ENCODE assay signal across 23 cellular contexts in the genomic region with DNA sequence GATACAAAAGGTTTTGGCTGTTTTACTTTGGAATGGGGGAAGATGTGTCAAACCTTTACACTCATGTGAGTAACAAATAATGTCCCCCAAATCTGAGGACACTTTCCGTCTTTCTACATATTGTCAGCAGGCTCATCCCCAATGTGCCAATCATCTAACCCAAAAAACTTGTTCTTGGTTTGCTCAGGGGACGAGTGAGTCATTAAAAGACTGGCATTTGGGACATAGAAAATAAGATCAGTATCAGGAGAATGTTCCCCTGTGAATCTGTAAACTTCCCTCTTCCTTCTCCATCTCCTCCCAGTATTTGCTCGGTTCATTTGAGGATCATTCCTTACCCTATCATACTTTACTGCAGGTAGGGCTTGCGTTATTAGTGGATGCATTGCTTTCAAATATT.
DNase-seq lines count a peak whose midpoint lies in the region; ATAC-seq and TF ChIP-seq lines count a peak whose summit lies in the region.
"Had no signal": no experiment of that assay in that cellular context is flagged by ENCODE, and none has a peak within 500 bp of the region (broad histone marks: within the 10 kb centered on the region; RNA-seq: fewer than 3 reads in every experiment).

No MANE protein-coding gene starts in this region.

- TF ChIP-seq RAD21 in IMR-90 (IDR thresholded peaks at IDR 0.05; ENCODE audit: low read length): no peak

- peak overlapping the region; percentile 36; the same call in 1 of the 3 replicates for H2BK15ac ChIP-seq in IMR-90 (ENCODE audit: low read depth, low read length)

- no peak for TF ChIP-seq POLR2A in IMR-90 (IDR thresholded peaks at IDR 0.05; ENCODE audit: low read depth, low read length)

- no peak overlapping the region for H3K4me2 ChIP-seq in IMR-90 (ENCODE audit: low read depth, low read length)
- 0 out of 2 replicates have a peak overlapping the region, but pooled peaks have one; percentile 16 for H3K4me2 ChIP-seq in PC-3 (ENCODE audit: low read length)
- H3K4me2 ChIP-seq: BLaER1 had no signal

- no peaks in the 10 kb centered on the region for H3K36me3 ChIP-seq in IMR-90 (ENCODE audit: control insufficient read depth, insufficient read depth, low read length)
- H3K36me3 ChIP-seq in PC-3 (ENCODE audit: low read depth, low read length): no peaks in the 10 kb centered on the region
- H3K36me3 ChIP-seq: BE2C, BLaER1 had no signal

- H4K20me1 ChIP-seq in IMR-90 (ENCODE audit: insufficient read depth, low read length) (no peaks in the 10 kb centered on the region), PC-3 (ENCODE audit: low read length) (no peaks in the 10 kb centered on the region)
- H4K20me1 ChIP-seq: BLaER1 had no signal

- no peak overlapping the region for H4K5ac ChIP-seq in IMR-90 (ENCODE audit: low read depth, low read length)

- H3K27me3 ChIP-seq in IMR-90 (ENCODE audit: control insufficient read depth, insufficient read depth, low read length): no peaks in the 10 kb centered on the region
- H3K27me3 ChIP-seq in PC-3 (ENCODE audit: low read length): no peaks in the 10 kb centered on the region
- H3K27me3 ChIP-seq: BE2C, BLaER1 had no signal

- H2AFZ ChIP-seq in IMR-90 (replicated peaks; ENCODE audit: low read length, poor library complexity) (no peak overlapping the region), PC-3 (ENCODE audit: low read length) (no peak overlapping the region)

- no peak for DNase-seq in IMR-90
- peak; percentile 61 for DNase-seq in PC-3
- no peak for DNase-seq in NCI-H1105 (lab: John Stamatoyannopoulos, UW)
- no peak for DNase-seq in nucleus accumbens (lab: John Stamatoyannopoulos, UW)
- no peak for DNase-seq in NCI-H2171 (lab: John Stamatoyannopoulos, UW)
- DNase-seq: 8988T; ACHN; BE2C; C1 segment of cervical spinal cord; CD4-positive, alpha-beta memory T cell; CD4-positive, CD25-positive, alpha-beta regulatory T cell; CD8-positive, alpha-beta memory T cell; COR-L47; DMS 273 treated with DMSO at 0.1 percent for 48 hours; DMS153; DMS53; DMS79; DND-41; EL; GDM1 had no signal

- H2BK120ac ChIP-seq in IMR-90 (ENCODE audit: low read depth, low read length): no peak overlapping the region

- no peak overlapping the region for H3K23ac ChIP-seq in IMR-90 (ENCODE audit: low read depth, low read length)

- WGBS in IMR-90 (ENCODE audit: extremely low coverage in 2 of 2, insufficient read length in 1 of 2), 2 experiments: no CpG with 5 or more reads among the region's 4 CpGs

- no peak overlapping the region for H3K56ac ChIP-seq in IMR-90 (ENCODE audit: extremely low read depth, insufficient read depth, low read length)

- H3K18ac ChIP-seq in IMR-90 (ENCODE audit: low read depth, low read length): no peak overlapping the region

- CTCF ChIA-PET in IMR-90 (lab: Yijun Ruan, JAX): no interaction called here
- CTCF ChIA-PET in PC-3 (lab: Charles Lee): no interaction called here

- no peaks in the 10 kb centered on the region for H3K9me3 ChIP-seq in IMR-90 (ENCODE audit: control insufficient read depth, insufficient read depth, low read length)
- no peaks in the 10 kb centered on the region for H3K9me3 ChIP-seq in PC-3 (ENCODE audit: low read length)
- H3K9me3 ChIP-seq: BE2C had no signal

- no peak overlapping the region for H3K4ac ChIP-seq in IMR-90 (ENCODE audit: low read depth, low read length)

- intact Hi-C loops in IMR-90 (cut with micrococcal nuclease): no loop called here
- intact Hi-C loops in PC-3 (cut with micrococcal nuclease): no loop called here

- H3K79me2 ChIP-seq in PC-3 (ENCODE audit: low read length): no peaks in the 10 kb centered on the region

- no peak overlapping the region for H3K27ac ChIP-seq in IMR-90 (ENCODE audit: insufficient read depth, low read length)
- H3K27ac ChIP-seq in PC-3 (ENCODE audit: low read length): no peak overlapping the region
- H3K27ac ChIP-seq in VCaP: peak overlapping the region; percentile 18
- H3K27ac ChIP-seq: BLaER1 had no signal

- in situ Hi-C loops in IMR-90 (cut with MboI; ENCODE audit: low sequenced_read_pairs): no loop called here

- TF ChIP-seq CTCF in IMR-90 (conservative IDR thresholded peaks at IDR 0.05; ENCODE audit: low read depth, low read length): no peak
- no peak for TF ChIP-seq CTCF in PC-3 (conservative IDR thresholded peaks at IDR 0.05; ENCODE audit: low read depth, low read length)
- no peak for TF ChIP-seq CTCF in VCaP (conservative IDR thresholded peaks at IDR 0.05)

- no peak overlapping the region for H2AK5ac ChIP-seq in IMR-90 (ENCODE audit: low read depth, low read length)

- H3K9ac ChIP-seq in IMR-90 (ENCODE audit: low read depth, low read length): no peak overlapping the region
- H3K9ac ChIP-seq in PC-3 (ENCODE audit: low read length): no peak overlapping the region
- H3K9ac ChIP-seq: BLaER1 had no signal

- H4K91ac ChIP-seq in IMR-90 (ENCODE audit: insufficient read depth, low read depth, low read length): no peak overlapping the region

- no peak overlapping the region for H3K14ac ChIP-seq in IMR-90 (replicated peaks; ENCODE audit: low read depth, low read length)

- H3K9me2 ChIP-seq in PC-3 (replicated peaks; ENCODE audit: low read length): no peaks in the 10 kb centered on the region

- dilution Hi-C loops in IMR-90 (cut with HindIII; ENCODE audit: low sequenced_read_pairs, unreplicated experiment): no loop called here

- no peaks in the 10 kb centered on the region for H3F3A ChIP-seq in PC-3 (ENCODE audit: low read length, unreplicated experiment)

- no peak overlapping the region for H3K4me3 ChIP-seq in IMR-90 (ENCODE audit: insufficient read depth, low read depth, low read length)
- no peak overlapping the region for H3K4me3 ChIP-seq in PC-3 (ENCODE audit: low read length)
- H3K4me3 ChIP-seq: BLaER1, GM12878 had no signal

- no peak overlapping the region for H2BK5ac ChIP-seq in IMR-90 (ENCODE audit: low read depth, low read length, poor library complexity, severe bottlenecking)

- no peak overlapping the region for H2BK20ac ChIP-seq in IMR-90 (ENCODE audit: low read depth, low read length)

- no peak overlapping the region for H2AK9ac ChIP-seq in IMR-90 (replicated peaks; ENCODE audit: low read depth, low read length, poor library complexity)

- H3K4me1 ChIP-seq in IMR-90 (ENCODE audit: control insufficient read depth, insufficient read depth, low read length) (0 out of 2 replicates have a peak, but pooled peaks cover 2% of the 10 kb centered on the region), PC-3 (ENCODE audit: insufficient read depth, low read length) (peaks cover 12% of the 10 kb centered on the region)
- H3K4me1 ChIP-seq: BE2C had no signal

- POLR2A ChIA-PET in IMR-90 (lab: Charles Lee; ENCODE audit: unreplicated experiment) (no interaction called here), PC-3 (lab: Charles Lee; ENCODE audit: unreplicated experiment) (no interaction called here)

- no TSS peak for BruUV-seq in IMR-90 (replicated peaks; lab: Mats Ljungman, UMichigan)
- BruUV-seq in PC-3 (replicated peaks; lab: Mats Ljungman, UMichigan): no TSS peak

- H3K9me1 ChIP-seq in IMR-90 (ENCODE audit: insufficient read depth, low read length): 0 out of 2 replicates have a peak, but pooled peaks cover 3% of the 10 kb centered on the region

- H3K79me1 ChIP-seq in IMR-90 (ENCODE audit: low read depth in 1 of 2, low read length in 2 of 2): no peaks in the 10 kb centered on the region

- H4K8ac ChIP-seq in IMR-90 (ENCODE audit: low read depth in 2 of 2, low read length in 2 of 2): no peak overlapping the region

- ATAC-seq in IMR-90 (ENCODE audit: low read depth): no peak
- ATAC-seq in PC-3: no peak; the same call in 1 of the 2 replicates
- ATAC-seq: GM12878 had no signal

TF ChIP-seq in IMR-90, 13 proteins besides CTCF, POLR2A, EP300 and RAD21:
- TF ChIP-seq CEBPB (IDR thresholded peaks at IDR 0.05; ENCODE audit: low read depth, low read length) (no peak), RCOR1 (IDR thresholded peaks at IDR 0.05; ENCODE audit: insufficient replicate concordance, low read length) (no peak), SMC3 (IDR thresholded peaks at IDR 0.05; ENCODE audit: low read depth, low read length) (no peak), FOS (IDR thresholded peaks at IDR 0.05; ENCODE audit: low read depth, low read length) (no peak), MAFK (IDR thresholded peaks at IDR 0.05; ENCODE audit: low read depth, low read length) (no peak), NFE2L2 (IDR thresholded peaks at IDR 0.05; ENCODE audit: low read depth, low read length) (no peak), BHLHE40 (IDR thresholded peaks at IDR 0.05; ENCODE audit: low read depth, low read length) (no peak)
- TF ChIP-seq, protein P1, sequence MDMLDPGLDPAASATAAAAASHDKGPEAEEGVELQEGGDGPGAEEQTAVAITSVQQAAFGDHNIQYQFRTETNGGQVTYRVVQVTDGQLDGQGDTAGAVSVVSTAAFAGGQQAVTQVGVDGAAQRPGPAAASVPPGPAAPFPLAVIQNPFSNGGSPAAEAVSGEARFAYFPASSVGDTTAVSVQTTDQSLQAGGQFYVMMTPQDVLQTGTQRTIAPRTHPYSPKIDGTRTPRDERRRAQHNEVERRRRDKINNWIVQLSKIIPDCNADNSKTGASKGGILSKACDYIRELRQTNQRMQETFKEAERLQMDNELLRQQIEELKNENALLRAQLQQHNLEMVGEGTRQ (IDR thresholded peaks at IDR 0.05; ENCODE audit: low read depth, low read length): no peak
TF ChIP-seq in IMR-90: peak in this region for 0.
